Comparison of ENCODE assay signal across 8 cellular contexts in genomic region chrX:48919360-48919821, GRCh38. TPM values are rescaled to one million over a fixed set of nuclear protein-coding genes. Genes with fewer than 3 reads are reported as not detected.
A peak's percentile ranks its signal among the peaks of the same experiment; 100 is the strongest.
DNase-seq lines count a peak whose midpoint lies in the region; ATAC-seq and TF ChIP-seq lines count a peak whose summit lies in the region.

No MANE protein-coding gene starts in this region.

- no TSS peak for BruUV-seq in Caco-2 (replicated peaks; lab: Mats Ljungman, UMichigan)

- TF ChIP-seq CTCF in Caco-2 (IDR thresholded peaks at IDR 0.05; ENCODE audit: insufficient read depth in 1 of 2, low read depth in 1 of 2, low read length in 1 of 2, severe bottlenecking in 1 of 2, unreplicated experiment in 1 of 2) (no peak), GM10266 (IDR thresholded peaks at IDR 0.05; ENCODE audit: control insufficient read depth, insufficient read depth, low read depth, missing control alignments) (no peak)

- no peaks in the 10 kb centered on the region for H3K27me3 ChIP-seq in Caco-2 (replicated peaks; ENCODE audit: control insufficient read depth, insufficient read depth, low read length)
- H3K27me3 ChIP-seq in right cardiac atrium (ENCODE audit: control insufficient read depth, insufficient read depth), result no peaks in the 10 kb centered on the region
- H3K27me3 ChIP-seq in skeletal muscle tissue (ENCODE audit: control insufficient read depth in 3 of 3, insufficient read depth in 3 of 3, low read length in 3 of 3), result no peaks in the 10 kb centered on the region

- ATAC-seq in HG03432 (IDR thresholded peaks at IDR 0.05; ENCODE audit: unreplicated experiment), result peak; percentile 22
- ATAC-seq in right cardiac atrium, result peak; percentile 5 to 13

- H3K4me3 Mint-ChIP-seq in Caco-2 (ENCODE audit: unreplicated experiment), result peak overlapping the region; percentile 91
- peak overlapping the region; percentile 95 for H3K4me3 Mint-ChIP-seq in activated naive CD4-positive, alpha-beta T cell treated with anti-CD3 and anti-CD28 coated beads for 36 hours

- H3K36me3 ChIP-seq in Caco-2 (ENCODE audit: control insufficient read depth, insufficient read depth, low read length), result no peaks in the 10 kb centered on the region; the same call in 1 of the 2 replicates
- peaks cover 14 to 25% (median 16%) of the 10 kb centered on the region in 3 donors for H3K36me3 ChIP-seq in skeletal muscle tissue (ENCODE audit: control insufficient read depth in 3 of 3, insufficient read depth in 3 of 3, low read length in 3 of 3)

- H3K27ac ChIP-seq in right cardiac atrium (ENCODE audit: low read length), result peak overlapping the region; percentile 82
- H3K27ac ChIP-seq in skeletal muscle tissue (ENCODE audit: low read depth, low read length), result peak overlapping the region; percentile 68

- peak overlapping the region; percentile 38 for H3K4me3 ChIP-seq in Caco-2 (ENCODE audit: low read depth, low read length)
- peak overlapping the region; percentile 53 for H3K4me3 ChIP-seq in right cardiac atrium (ENCODE audit: low read length)
- peak overlapping the region; percentile 48 to 64 (median 63) for H3K4me3 ChIP-seq in skeletal muscle tissue (ENCODE audit: low read length in 3 of 3)

- no peak for DNase-seq in Caco-2
- DNase-seq in activated naive CD4-positive, alpha-beta T cell treated with anti-CD3 and anti-CD28 coated beads for 36 hours, result peak; percentile 71
- DNase-seq in right cardiac atrium, result peak in 1 of 3 donors; percentile 56
- DNase-seq in GM10266 (ENCODE audit: extremely low spot score), result no peak
- no peak for DNase-seq in NCI-H446 treated with DMSO at 0.1 percent for 48 hours (lab: John Stamatoyannopoulos, UW)
- no peak for DNase-seq in NCI-H446 (lab: John Stamatoyannopoulos, UW)

- H3K27ac Mint-ChIP-seq in Caco-2 (ENCODE audit: unreplicated experiment), result peak overlapping the region; percentile 90
- H3K27ac Mint-ChIP-seq in activated naive CD4-positive, alpha-beta T cell treated with anti-CD3 and anti-CD28 coated beads for 36 hours, result peak overlapping the region; percentile 99

- H3K4me1 Mint-ChIP-seq in Caco-2 (ENCODE audit: low read depth, unreplicated experiment), result peaks cover 19% of the 10 kb centered on the region
- H3K4me1 Mint-ChIP-seq in activated naive CD4-positive, alpha-beta T cell treated with anti-CD3 and anti-CD28 coated beads for 36 hours (ENCODE audit: low read depth), result peaks cover 37% of the 10 kb centered on the region

- POLR2A ChIA-PET in Caco-2 (lab: Charles Lee), result no interaction called here

- peaks cover 37% of the 10 kb centered on the region for H3K36me3 Mint-ChIP-seq in Caco-2 (ENCODE audit: insufficient read depth, unreplicated experiment)
- H3K36me3 Mint-ChIP-seq in activated naive CD4-positive, alpha-beta T cell treated with anti-CD3 and anti-CD28 coated beads for 36 hours (ENCODE audit: low read depth), result peaks cover 68% of the 10 kb centered on the region

- H3K4me1 ChIP-seq in Caco-2, result peaks cover 3% of the 10 kb centered on the region; the same call in 1 of the 2 replicates
- H3K4me1 ChIP-seq in right cardiac atrium (ENCODE audit: control insufficient read depth, insufficient read depth, low read length), result no peaks in the 10 kb centered on the region
- H3K4me1 ChIP-seq in skeletal muscle tissue (ENCODE audit: control insufficient read depth in 3 of 3, insufficient read depth in 3 of 3, low read length in 3 of 3), result peaks cover 10 to 22% (median 17%) of the 10 kb centered on the region in 3 donors

- intact Hi-C loops in Caco-2 (cut with micrococcal nuclease; ENCODE audit: unreplicated experiment) (loop anchor here (1.0 to 5.0 kb wide), 4 partner anchors 37 to 243 kb away; partner anchors contain the start of genes HDAC6, OTUD5 and TFE3), right cardiac atrium (cut with DNase I) (no loop called here)
- intact Hi-C loops in activated naive CD4-positive, alpha-beta T cell treated with anti-CD3 and anti-CD28 coated beads for 36 hours (cut with micrococcal nuclease), result loop anchor here (1.0 to 5.0 kb wide), 5 partner anchors 18 to 124 kb away; partner anchors contain the start of genes HDAC6, PQBP1, TFE3 and TIMM17B

- 1% methylated on average over 15 of the region's 15 CpGs for WGBS in right cardiac atrium

- H3K9me3 ChIP-seq in Caco-2 (no peaks in the 10 kb centered on the region), right cardiac atrium (ENCODE audit: control insufficient read depth, low read length) (no peaks in the 10 kb centered on the region), skeletal muscle tissue (ENCODE audit: control insufficient read depth in 3 of 3, low read length in 3 of 3) (no peaks in the 10 kb centered on the region)

- CTCF ChIA-PET in Caco-2 (lab: Charles Lee), result interaction anchor here (0.6 kb wide), 1 partner anchor 28 kb away, joined by 4 read pairs; no protein-coding TSS in a partner anchor
- CTCF ChIA-PET in activated naive CD4-positive, alpha-beta T cell treated with anti-CD3 and anti-CD28 coated beads for 36 hours (lab: Charles Lee), result interaction anchor here (0.6 to 3.7 kb wide), 3 partner anchors 21 to 26 kb away, joined by 3 to 42 read pairs (median 4); partner anchors contain the start of genes PQBP1 and TIMM17B

- H3K9me3 Mint-ChIP-seq in Caco-2 (ENCODE audit: unreplicated experiment), result no peaks in the 10 kb centered on the region
- no peaks in the 10 kb centered on the region for H3K9me3 Mint-ChIP-seq in activated naive CD4-positive, alpha-beta T cell treated with anti-CD3 and anti-CD28 coated beads for 36 hours

- H3K9ac ChIP-seq in skeletal muscle tissue (ENCODE audit: low read depth in 1 of 3, low read length in 3 of 3), result peak overlapping the region; percentile 33 to 72 (median 72)

- no peaks in the 10 kb centered on the region for H3K27me3 Mint-ChIP-seq in Caco-2 (ENCODE audit: insufficient read depth, unreplicated experiment)
- peaks cover 2% of the 10 kb centered on the region for H3K27me3 Mint-ChIP-seq in activated naive CD4-positive, alpha-beta T cell treated with anti-CD3 and anti-CD28 coated beads for 36 hours (ENCODE audit: low read depth)

RNA-seq across cellular contexts. Expression of gene PIM2, which starts 0.6 kb away (rescaled TPM):
- total RNA-seq in Caco-2 (2022) (12.0 and 13.9 TPM in 2 replicates), right cardiac atrium (1 to 10 TPM; 3.6 to 6.6 (median 5.7) TPM), skeletal muscle tissue (3.1 TPM)
- total RNA-seq in activated naive CD4-positive, alpha-beta T cell treated with anti-CD3 and anti-CD28 coated beads for 36 hours, result 100 to 1,000 TPM; 634 to 648 TPM
- polyA plus RNA-seq in right cardiac atrium, result 4.3 TPM

RNA-seq across cellular contexts. Expression of gene SLC35A2, which starts 7.9 kb away (rescaled TPM):
- total RNA-seq in Caco-2 (2022) (58.8 and 61.4 TPM in 2 replicates), right cardiac atrium (10 to 100 TPM in 3 of 4 donors, 1 to 10 TPM in 1; 9.9 to 16.7 (median 13.2) TPM), skeletal muscle tissue (6.3 TPM)
- 10 to 100 TPM; 23.9 to 26.7 TPM for total RNA-seq in activated naive CD4-positive, alpha-beta T cell treated with anti-CD3 and anti-CD28 coated beads for 36 hours
- polyA plus RNA-seq in right cardiac atrium, result 10.4 TPM

RNA-seq across cellular contexts. Expression of gene PQBP1, which starts 21.7 kb away (rescaled TPM):
- total RNA-seq in Caco-2 (2022), result 111 and 114 TPM in 2 replicates
- 10 to 100 TPM; 86.8 to 94.5 TPM for total RNA-seq in activated naive CD4-positive, alpha-beta T cell treated with anti-CD3 and anti-CD28 coated beads for 36 hours
- 10 to 100 TPM; 59.8 to 72.6 (median 69.8) TPM for total RNA-seq in right cardiac atrium
- polyA plus RNA-seq in right cardiac atrium, result 78.6 TPM
- total RNA-seq in skeletal muscle tissue, result 45.4 TPM

RNA-seq across cellular contexts. Expression of gene TIMM17B, which starts 21.8 kb away (rescaled TPM):
- total RNA-seq in Caco-2 (2022) (82.5 and 90.6 TPM in 2 replicates), right cardiac atrium (10 to 100 TPM; 45.3 to 68.2 (median 59.7) TPM), skeletal muscle tissue (25.1 TPM)
- 10 to 100 TPM; 88.0 to 94.9 TPM for total RNA-seq in activated naive CD4-positive, alpha-beta T cell treated with anti-CD3 and anti-CD28 coated beads for 36 hours
- polyA plus RNA-seq in right cardiac atrium, result 74.4 TPM

RNA-seq across cellular contexts. Expression of gene OTUD5, which starts 38.0 kb away (rescaled TPM):
- 40.1 and 40.6 TPM in 2 replicates for total RNA-seq in Caco-2 (2022)
- total RNA-seq in activated naive CD4-positive, alpha-beta T cell treated with anti-CD3 and anti-CD28 coated beads for 36 hours, result 10 to 100 TPM; 69.1 to 70.5 TPM
- 10 to 100 TPM; 22.7 to 27.3 (median 24.9) TPM for total RNA-seq in right cardiac atrium
- 19.9 TPM for polyA plus RNA-seq in right cardiac atrium
- 16.2 TPM for total RNA-seq in skeletal muscle tissue

Comparison
In these comparisons a context has a peak if more than half of its experiments do, and no peak if none do; other contexts are left out.
1. RNA of gene PIM2, which starts 0.6 kb away (total RNA-seq): 634 to 648 TPM in activated naive CD4-positive, alpha-beta T cell treated with anti-CD3 and anti-CD28 coated beads for 36 hours; 12.0 to 13.9 TPM in Caco-2, 3.6 to 6.6 TPM in right cardiac atrium and 3.1 TPM in skeletal muscle tissue (single experiment); every median in the first group is over 10 times any median in the second.
2. intact Hi-C loops: an anchor here in Caco-2 (1.0 to 5.0 kb wide) and activated naive CD4-positive, alpha-beta T cell treated with anti-CD3 and anti-CD28 coated beads for 36 hours (1.0 to 5.0 kb wide); none called in right cardiac atrium.
3. Peak in every context shown above with its lines, with median percentiles within 50 percentile points of each other: H3K4me3 ChIP-seq.